9 cellular contexts compared by ENCODE assay signal in the genomic region with DNA sequence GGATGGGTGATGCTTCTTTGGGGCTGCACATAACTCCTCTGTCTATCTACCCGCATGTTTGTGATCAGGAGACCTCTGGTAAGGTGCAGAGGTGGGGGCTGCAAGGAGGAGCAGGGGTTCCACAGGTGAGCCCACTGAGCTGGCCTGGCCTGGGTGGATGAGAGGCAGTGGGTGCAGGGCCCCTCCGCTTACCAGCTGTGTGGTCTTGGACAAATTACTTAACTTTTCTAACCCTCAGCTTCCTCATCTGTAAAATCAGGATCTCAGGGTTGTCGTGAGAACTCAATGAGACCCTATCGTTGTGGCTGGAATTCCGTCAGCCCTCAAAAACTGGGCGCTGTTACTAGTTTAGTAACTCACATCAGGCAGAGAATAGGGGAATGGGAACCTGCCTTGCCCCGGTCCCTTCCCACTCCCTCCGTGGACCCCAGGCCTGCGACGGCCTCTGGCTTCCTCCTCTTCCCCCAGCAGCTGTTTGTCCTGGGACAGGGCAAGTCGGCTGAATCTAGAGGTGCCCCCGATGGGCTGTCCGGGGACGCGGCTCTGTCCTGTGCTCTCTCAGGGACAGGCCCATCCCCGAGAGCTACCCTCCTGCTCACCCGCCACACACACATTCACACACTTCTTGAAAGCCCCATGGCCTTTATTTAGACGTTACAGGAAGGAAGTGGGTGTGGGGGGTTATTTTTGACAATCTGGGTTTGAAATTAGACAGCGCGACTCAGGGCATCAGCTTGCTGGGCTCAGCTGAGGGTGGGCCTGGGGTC. TPM values are rescaled to one million over a fixed set of nuclear protein-coding genes. Genes with fewer than 3 reads are reported as not detected.
DNase-seq lines count a peak whose midpoint lies in the region; ATAC-seq lines count a peak whose summit lies in the region.
"Had no signal": no experiment of that assay in that cellular context is flagged by ENCODE, and none has a peak within 500 bp of the region (broad histone marks: within the 10 kb centered on the region; RNA-seq: fewer than 3 reads in every experiment).

No MANE protein-coding gene starts in this region.

- ATAC-seq in GM19328 (IDR thresholded peaks at IDR 0.05; ENCODE audit: unreplicated experiment) (peak; percentile 43), HG03342 (IDR thresholded peaks at IDR 0.05; ENCODE audit: unreplicated experiment) (peak; percentile 59), left lobe of liver (no peak)

- peak in 3 of 4 experiments; percentile 41 to 48 (median 43) for DNase-seq in activated CD4-positive, CD25-positive, alpha-beta regulatory T cell (lab: John Stamatoyannopoulos, UW)
- DNase-seq in effector CD8-positive, alpha-beta T cell (lab: John Stamatoyannopoulos, UW) = peak; percentile 58
- DNase-seq in stimulated activated CD4-positive, alpha-beta T cell treated with anti-CD3 and anti-CD28 coated beads, Interleukin-2, amount 100 ng/mL, for 24 hours = peak; percentile 68 to 73
- DNase-seq in occipital lobe (lab: John Stamatoyannopoulos, UW) = no peak
- DNase-seq in DMS153 (lab: John Stamatoyannopoulos, UW) = no peak
- DNase-seq in left lobe of liver (ENCODE audit: low spot score) = no peak

RNA-seq across cellular contexts. Expression of gene PTPN6, which starts 7.6 kb away (rescaled TPM):
- total RNA-seq in occipital lobe (3.1 TPM), left lobe of liver (17.8 TPM)

RNA-seq across cellular contexts. Expression of gene PHB2, which starts 11.7 kb away (rescaled TPM):
- total RNA-seq in occipital lobe (102 TPM), left lobe of liver (129 TPM)

RNA-seq across cellular contexts. Expression of gene EMG1, which starts 11.9 kb away (rescaled TPM):
- total RNA-seq in occipital lobe (26.0 TPM), left lobe of liver (16.1 TPM)

RNA-seq across cellular contexts. Expression of gene C12orf57, which starts 15.0 kb away (rescaled TPM):
- 243 TPM for total RNA-seq in occipital lobe
- 86.3 TPM for total RNA-seq in left lobe of liver

RNA-seq across cellular contexts. Expression of gene RNU7-1, which starts 15.2 kb away (rescaled TPM):
- total RNA-seq in occipital lobe (not detected), left lobe of liver (not detected)
- total RNA-seq: T-helper 2 cell treated with Interferon-gamma antibody and Interleukin-4, amounts not matched to agents 100 ng/mL and 5 ng/mL, for 36 hours had no signal

Comparison
In these comparisons a context has a peak if more than half of its experiments do, and no peak if none do; other contexts are left out.
1. DNase-seq: peak in activated CD4-positive, CD25-positive, alpha-beta regulatory T cell (3 of 4), effector CD8-positive, alpha-beta T cell (single experiment) and stimulated activated CD4-positive, alpha-beta T cell treated with anti-CD3 and anti-CD28 coated beads, Interleukin-2, amount 100 ng/mL, for 24 hours (2 of 2); none in occipital lobe (single experiment), DMS153 (single experiment) and left lobe of liver (single experiment).